In the genomic region with DNA sequence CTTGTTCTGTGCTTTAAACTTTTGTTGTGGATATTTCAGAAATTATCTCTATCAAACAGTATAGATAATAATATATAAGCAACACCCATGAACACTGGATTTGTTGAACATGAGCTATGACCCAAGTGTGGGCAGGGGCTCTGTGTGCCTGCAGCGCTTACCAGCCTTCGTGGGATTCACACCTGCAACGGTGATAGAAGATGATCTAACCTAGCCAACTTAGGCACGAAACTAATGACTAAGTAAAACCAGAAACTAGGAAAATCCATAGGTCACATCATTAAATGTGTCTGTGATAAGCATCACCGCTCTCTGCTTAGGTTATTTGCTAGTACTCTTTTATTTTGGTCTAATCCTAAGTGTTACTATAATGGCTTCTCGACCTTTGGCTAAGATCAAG, we compare ENCODE assay signal across 15 cellular contexts.
DNase-seq lines count a peak whose midpoint lies in the region; ATAC-seq and TF ChIP-seq lines count a peak whose summit lies in the region.
"Had no signal": no experiment of that assay in that cellular context is flagged by ENCODE, and none has a peak within 500 bp of the region (broad histone marks: within the 10 kb centered on the region; RNA-seq: fewer than 3 reads in every experiment).

No MANE protein-coding gene starts in this region.

- H3K4me3 ChIP-seq in foreskin fibroblast (ENCODE audit: low read depth in 1 of 2, low read length in 2 of 2) = no peak overlapping the region
- H3K4me3 ChIP-seq: BLaER1 had no signal

- peaks cover 29% of the 10 kb centered on the region for H3K4me1 Mint-ChIP-seq in stimulated activated naive CD8-positive, alpha-beta T cell treated with anti-CD3 and anti-CD28 coated beads, Interleukin-15, amount 100 ng/mL, for 72 hours
- H3K4me1 Mint-ChIP-seq: H9 had no signal

- H3K4me3 Mint-ChIP-seq in stimulated activated naive CD8-positive, alpha-beta T cell treated with anti-CD3 and anti-CD28 coated beads, Interleukin-15, amount 100 ng/mL, for 72 hours = peak overlapping the region in 1 of 2 donors; percentile 23
- H3K4me3 Mint-ChIP-seq: CD8-positive, alpha-beta memory T cell; H9 had no signal

- no peak overlapping the region for H3K27ac Mint-ChIP-seq in stimulated activated naive CD8-positive, alpha-beta T cell treated with anti-CD3 and anti-CD28 coated beads, Interleukin-15, amount 100 ng/mL, for 72 hours
- H3K27ac Mint-ChIP-seq: CD8-positive, alpha-beta memory T cell; H9 had no signal

- ATAC-seq in stimulated activated naive CD8-positive, alpha-beta T cell treated with anti-CD3 and anti-CD28 coated beads, Interleukin-15, amount 100 ng/mL, for 72 hours = peak; percentile 89

- peaks cover 9% of the 10 kb centered on the region for H3K27me3 Mint-ChIP-seq in stimulated activated naive CD8-positive, alpha-beta T cell treated with anti-CD3 and anti-CD28 coated beads, Interleukin-15, amount 100 ng/mL, for 72 hours

- DNase-seq in NK-92 treated with Interleukin-12 subunit alpha and Interleukin-12 subunit beta, amount 100 ng/mL, for 24 hours (lab: John Stamatoyannopoulos, UW) = peak; percentile 12
- DNase-seq in NK-92 (lab: John Stamatoyannopoulos, UW; ENCODE audit: unreplicated experiment) (no peak), activated T-cell treated with anti-CD3 and anti-CD28 coated beads for 48 hours (ENCODE audit: low read depth) (peak; percentile 17), foreskin fibroblast (no peak)
- no peak for DNase-seq in activated T-cell treated with anti-CD3 and anti-CD28 coated beads, Interleukin-2, amount 50 U/mL, for 1 hour
- DNase-seq in stimulated activated CD4-positive, alpha-beta T cell treated with anti-CD3 and anti-CD28 coated beads, Interleukin-1b, Interleukin-23, amount 100 ng/mL, for 48 hours = peak; percentile 45
- no peak for DNase-seq in stimulated activated CD4-positive, alpha-beta T cell treated with anti-CD3 and anti-CD28 coated beads, Interleukin-12 subunit alpha, Interleukin-12 subunit beta, amount 100 ng/mL, for 4 hours
- peak in 1 of 2 donors; percentile 56 for DNase-seq in stimulated activated naive CD8-positive, alpha-beta T cell treated with anti-CD3 and anti-CD28 coated beads, Interleukin-15, amount 100 ng/mL, for 72 hours
- DNase-seq: Caco-2; CD8-positive, alpha-beta memory T cell; DND-41; GDM1; GOT3; H9 had no signal

- TF ChIP-seq CTCF in foreskin fibroblast (IDR thresholded peaks at IDR 0.05; ENCODE audit: low read depth, low read length) = no peak

- H3K9me3 Mint-ChIP-seq in stimulated activated naive CD8-positive, alpha-beta T cell treated with anti-CD3 and anti-CD28 coated beads, Interleukin-15, amount 100 ng/mL, for 72 hours = peaks cover 0 to 5% of the 10 kb centered on the region in 2 donors
- H3K9me3 Mint-ChIP-seq: CD8-positive, alpha-beta memory T cell; H9 had no signal

Comparison
In these comparisons a context has a peak if more than half of its experiments do, and no peak if none do; other contexts are left out.
1. DNase-seq: peak in NK-92 treated with Interleukin-12 subunit alpha and Interleukin-12 subunit beta, amount 100 ng/mL, for 24 hours (single experiment), activated T-cell treated with anti-CD3 and anti-CD28 coated beads for 48 hours (single experiment) and stimulated activated CD4-positive, alpha-beta T cell treated with anti-CD3 and anti-CD28 coated beads, Interleukin-1b, Interleukin-23, amount 100 ng/mL, for 48 hours (single experiment); none in NK-92 (single experiment), activated T-cell treated with anti-CD3 and anti-CD28 coated beads, Interleukin-2, amount 50 U/mL, for 1 hour (single experiment), stimulated activated CD4-positive, alpha-beta T cell treated with anti-CD3 and anti-CD28 coated beads, Interleukin-12 subunit alpha, Interleukin-12 subunit beta, amount 100 ng/mL, for 4 hours (single experiment) and foreskin fibroblast (0 of 2).